8 cellular contexts compared by ENCODE assay signal in genomic region chr10:119750391-119751230, GRCh38. TPM values are rescaled to one million over a fixed set of nuclear protein-coding genes. Genes with fewer than 3 reads are reported as not detected.
DNase-seq lines count a peak whose midpoint lies in the region; ATAC-seq and TF ChIP-seq lines count a peak whose summit lies in the region.

No MANE protein-coding gene starts in this region.

- H3K4me2 ChIP-seq in DOHH2 (ENCODE audit: low read length) (no peak overlapping the region), osteoblast (ENCODE audit: insufficient read depth, low read length) (no peak overlapping the region)

- H3K36me3 ChIP-seq in DOHH2 (ENCODE audit: control insufficient read depth, low read length) (no peaks in the 10 kb centered on the region), RWPE2 (ENCODE audit: low read depth) (peaks cover 5% of the 10 kb centered on the region; the same call in 1 of the 2 replicates), osteoblast (ENCODE audit: insufficient read depth, low read length) (no peaks in the 10 kb centered on the region), upper lobe of right lung (no peaks in the 10 kb centered on the region)

- DNase-seq in RWPE2 (ENCODE audit: low spot score) (no peak), germinal center (ENCODE audit: low spot score) (peak; percentile 50), osteoblast (ENCODE audit: insufficient read length, low spot score, missing footprints) (peak; percentile 80), upper lobe of right lung (no peak)
- DNase-seq in activated gamma-delta T cell treated with anti-CD3 and anti-CD28 coated beads, Interleukin-2, amount 50 U/mL, for 16 hours (ENCODE audit: low read depth): peak; percentile 27

- H3K4me1 ChIP-seq in DOHH2 (ENCODE audit: control insufficient read depth, low read length) (peaks cover 14% of the 10 kb centered on the region), RWPE2 (ENCODE audit: insufficient read depth, poor library complexity, severe bottlenecking) (no peaks in the 10 kb centered on the region), osteoblast (ENCODE audit: insufficient read depth, low read length) (peaks cover 5% of the 10 kb centered on the region), upper lobe of right lung (no peaks in the 10 kb centered on the region)

- ATAC-seq in GM21786 (IDR thresholded peaks at IDR 0.05; ENCODE audit: unreplicated experiment) (peak; percentile 94), RWPE2 (ENCODE audit: low read depth) (peak; percentile 93), upper lobe of right lung (peak; percentile 98)

- no peaks in the 10 kb centered on the region for H3F3A ChIP-seq in DOHH2 (ENCODE audit: control insufficient read depth, insufficient read depth)

- no peak overlapping the region for H2AFZ ChIP-seq in osteoblast (ENCODE audit: low read length)

- peak; percentile 87 for TF ChIP-seq CTCF in DOHH2 (IDR thresholded peaks at IDR 0.05; ENCODE audit: low read depth, low read length, poor library complexity, severe bottlenecking)
- peak; percentile 91 for TF ChIP-seq CTCF in LNCAP (IDR thresholded peaks at IDR 0.05)
- TF ChIP-seq CTCF in RWPE2 (IDR thresholded peaks at IDR 0.05; ENCODE audit: poor library complexity, severe bottlenecking): peak; percentile 96
- TF ChIP-seq CTCF in osteoblast (IDR thresholded peaks at IDR 0.05; ENCODE audit: extremely low read depth, low read depth, low read length): peak; percentile 97
- peak; percentile 95 for TF ChIP-seq CTCF in upper lobe of right lung (IDR thresholded peaks at IDR 0.05)

- H4K20me1 ChIP-seq in DOHH2 (ENCODE audit: control insufficient read depth, insufficient read depth, low read depth, low read length): no peaks in the 10 kb centered on the region
- peaks cover 4% of the 10 kb centered on the region for H4K20me1 ChIP-seq in osteoblast (ENCODE audit: insufficient read depth, low read length)

- H3K27me3 ChIP-seq in DOHH2 (ENCODE audit: control insufficient read depth, low read length) (no peaks in the 10 kb centered on the region), RWPE2 (ENCODE audit: insufficient read depth, poor library complexity, severe bottlenecking) (no peaks in the 10 kb centered on the region), osteoblast (ENCODE audit: insufficient read depth, low read length) (no peaks in the 10 kb centered on the region), upper lobe of right lung (no peaks in the 10 kb centered on the region)

- no peaks in the 10 kb centered on the region for H3K9me3 ChIP-seq in DOHH2 (ENCODE audit: control insufficient read depth, insufficient read depth, low read length)
- H3K9me3 ChIP-seq in RWPE2 (ENCODE audit: severe bottlenecking): no peaks in the 10 kb centered on the region
- H3K9me3 ChIP-seq in osteoblast (ENCODE audit: low read depth, low read length): no peaks in the 10 kb centered on the region
- H3K9me3 ChIP-seq in upper lobe of right lung: no peaks in the 10 kb centered on the region

- H3K4me3 ChIP-seq in DOHH2 (ENCODE audit: low read length) (no peak overlapping the region), RWPE2 (ENCODE audit: severe bottlenecking) (no peak overlapping the region), osteoblast (ENCODE audit: insufficient read depth, low read length) (no peak overlapping the region), upper lobe of right lung (no peak overlapping the region)

- intact Hi-C loops in upper lobe of right lung (cut with DNase I): loop anchor here (5.0 kb wide), 1 partner anchor 107 kb away; no protein-coding TSS in a partner anchor

- no peaks in the 10 kb centered on the region for H3K9me2 ChIP-seq in DOHH2 (replicated peaks; ENCODE audit: control insufficient read depth, low read length)

- H3K27ac ChIP-seq in DOHH2 (ENCODE audit: low read depth, low read length): no peak overlapping the region
- H3K27ac ChIP-seq in RWPE2 (ENCODE audit: poor library complexity, severe bottlenecking): no peak overlapping the region
- no peak overlapping the region for H3K27ac ChIP-seq in osteoblast (ENCODE audit: low read depth, low read length)
- peak overlapping the region; percentile 12 for H3K27ac ChIP-seq in upper lobe of right lung

- H3K79me2 ChIP-seq in DOHH2 (ENCODE audit: control insufficient read depth, low read length) (peaks cover 4% of the 10 kb centered on the region; the same call in 1 of the 2 replicates), osteoblast (ENCODE audit: insufficient read depth, low read length) (peaks cover 9% of the 10 kb centered on the region)

RNA-seq across cellular contexts. Expression of gene INPP5F, which starts 24.8 kb away (rescaled TPM):
- total RNA-seq in osteoblast: 10.9 and 11.2 TPM in 2 replicates
- total RNA-seq in upper lobe of right lung: 13.9 TPM

Comparison
In these comparisons a context has a peak if more than half of its experiments do, and no peak if none do; other contexts are left out.
1. DNase-seq: peak in activated gamma-delta T cell treated with anti-CD3 and anti-CD28 coated beads, Interleukin-2, amount 50 U/mL, for 16 hours (single experiment), germinal center (single experiment) and osteoblast (single experiment); none in RWPE2 (single experiment) and upper lobe of right lung (single experiment).
2. Peak in every context shown above with its lines, with median percentiles within 50 percentile points of each other: CTCF ChIP-seq and ATAC-seq.